In genomic region chr6:37546141-37546871, GRCh38 we compare ENCODE assay signal across 20 cellular contexts. TPM values are rescaled to one million over a fixed set of nuclear protein-coding genes. Genes with fewer than 3 reads are reported as not detected.
DNase-seq lines count a peak whose midpoint lies in the region; ATAC-seq, FAIRE-seq and TF ChIP-seq lines count a peak whose summit lies in the region.
"Had no signal": no experiment of that assay in that cellular context is flagged by ENCODE, and none has a peak within 500 bp of the region (broad histone marks: within the 10 kb centered on the region; RNA-seq: fewer than 3 reads in every experiment).

No MANE protein-coding gene starts in this region.

- FAIRE-seq in H54 (lab: Jason Lieb, UNC) = no peak
- FAIRE-seq: GM19239, pancreas, small intestine had no signal

- POLR2A ChIA-PET in RWPE1 (lab: Yijun Ruan, JAX; ENCODE audit: low non-redundant PET) = no interaction called here
- POLR2A ChIA-PET in CD8-positive, alpha-beta T cell (lab: Charles Lee) = interaction anchor here (1.2 to 2.6 kb wide), 7 partner anchors 8 to 54 kb away, joined by 5 to 35 read pairs (median 6); partner anchors contain the start of gene CCDC167

- peak overlapping the region; percentile 1 to 92 (median 82); a peak in 21 of 22 replicates for H3K4me2 ChIP-seq in BLaER1 treated with 17β-estradiol and CSF1 and Interleukin-3, amounts not matched to agents 10 nM and 100 nM
- H3K4me2 ChIP-seq: KMS-11 had no signal

- no peak overlapping the region for H3K27ac Mint-ChIP-seq in CD8-positive, alpha-beta T cell
- H3K27ac Mint-ChIP-seq: type B pancreatic cell had no signal

- intact Hi-C loops in CD8-positive, alpha-beta T cell (cut with DNase I, micrococcal nuclease) = no loop called here

- H3K9me3 Mint-ChIP-seq in CD8-positive, alpha-beta T cell = no peaks in the 10 kb centered on the region
- H3K9me3 Mint-ChIP-seq: type B pancreatic cell had no signal

- H3K4me3 Mint-ChIP-seq in CD8-positive, alpha-beta T cell = no peak overlapping the region
- H3K4me3 Mint-ChIP-seq: type B pancreatic cell had no signal

- no peaks in the 10 kb centered on the region for H3K36me3 ChIP-seq in BLaER1 treated with 17β-estradiol and CSF1 and Interleukin-3, amounts not matched to agents 10 nM and 100 nM
- no peaks in the 10 kb centered on the region for H3K36me3 ChIP-seq in CD8-positive, alpha-beta T cell (ENCODE audit: insufficient read depth, low read length)
- H3K36me3 ChIP-seq: left ventricle myocardium inferior, pancreas, SJSA1 had no signal

- no peaks in the 10 kb centered on the region for H3K27me3 Mint-ChIP-seq in CD8-positive, alpha-beta T cell (ENCODE audit: low read depth)

- H3K4me1 ChIP-seq in BLaER1 treated with 17β-estradiol and CSF1 and Interleukin-3, amounts not matched to agents 10 nM and 100 nM = peaks cover 17 to 87% (median 72%) of the 10 kb centered on the region in 10 experiments
- H3K4me1 ChIP-seq in CD8-positive, alpha-beta T cell (ENCODE audit: insufficient read depth, low read length) = peaks cover 17% of the 10 kb centered on the region
- H3K4me1 ChIP-seq: left ventricle myocardium inferior, pancreas had no signal

- H4K20me1 ChIP-seq in BLaER1 treated with 17β-estradiol and CSF1 and Interleukin-3, amounts not matched to agents 10 nM and 100 nM = no peaks in the 10 kb centered on the region

- ATAC-seq in CD8-positive, alpha-beta T cell = no peak
- ATAC-seq: pancreas had no signal

- H3K27me3 ChIP-seq in BLaER1 treated with 17β-estradiol and CSF1 and Interleukin-3, amounts not matched to agents 10 nM and 100 nM = no peaks in the 10 kb centered on the region
- H3K27me3 ChIP-seq in CD8-positive, alpha-beta T cell (ENCODE audit: insufficient read depth, low read length) = no peaks in the 10 kb centered on the region
- H3K27me3 ChIP-seq: pancreas, SJSA1 had no signal

- CTCF ChIA-PET in RWPE1 (lab: Yijun Ruan, JAX) = interaction anchor here (2.8 kb wide), 1 partner anchor 8 kb away, joined by 13 read pairs; no protein-coding TSS in a partner anchor
- CTCF ChIA-PET in CD8-positive, alpha-beta T cell (lab: Charles Lee) = interaction anchor here (1.1 to 4.7 kb wide), 6 partner anchors 9 to 61 kb away, joined by 3 to 25 read pairs (median 4); no protein-coding TSS in a partner anchor

- no peak for TF ChIP-seq POLR2A in H54 (IDR thresholded peaks at IDR 0.05; ENCODE audit: low read depth, low read length)

- H3K27ac ChIP-seq in BLaER1 treated with 17β-estradiol and CSF1 and Interleukin-3, amounts not matched to agents 10 nM and 100 nM = peak overlapping the region in 9 of 11 experiments; percentile 67 to 79 (median 77); a peak in 15 of 22 replicates
- peak overlapping the region; percentile 90; the same call in 1 of the 2 replicates for H3K27ac ChIP-seq in RWPE1
- no peak overlapping the region for H3K27ac ChIP-seq in CD8-positive, alpha-beta T cell (ENCODE audit: low read depth, low read length)
- H3K27ac ChIP-seq: KMS-11, left ventricle myocardium inferior, pancreas, SJSA1 had no signal

- no peak overlapping the region for H3K4me3 ChIP-seq in BLaER1 treated with 17β-estradiol and CSF1 and Interleukin-3, amounts not matched to agents 10 nM and 100 nM
- H3K4me3 ChIP-seq in CD8-positive, alpha-beta T cell (ENCODE audit: low read depth, low read length) = no peak overlapping the region
- H3K4me3 ChIP-seq: left ventricle myocardium inferior, pancreas, SJSA1 had no signal

- no peaks in the 10 kb centered on the region for H3K9me3 ChIP-seq in BLaER1 treated with 17β-estradiol and CSF1 and Interleukin-3, amounts not matched to agents 10 nM and 100 nM (replicated peaks in 1 of 11)
- H3K9me3 ChIP-seq in CD8-positive, alpha-beta T cell (ENCODE audit: low read length) = no peaks in the 10 kb centered on the region
- H3K9me3 ChIP-seq: left ventricle myocardium inferior, pancreas, SJSA1 had no signal

- peaks cover 51% of the 10 kb centered on the region for H3K4me1 Mint-ChIP-seq in CD8-positive, alpha-beta T cell (ENCODE audit: low read depth)

- H3K9ac ChIP-seq in BLaER1 treated with 17β-estradiol and CSF1 and Interleukin-3, amounts not matched to agents 10 nM and 100 nM = peak overlapping the region in 6 of 11 experiments; percentile 12 to 69 (median 64); a peak in 6 of 22 replicates
- H3K9ac ChIP-seq: KMS-11 had no signal

- no peak for TF ChIP-seq CTCF in RWPE1 (conservative IDR thresholded peaks at IDR 0.05; ENCODE audit: low read depth)
- no peak for TF ChIP-seq CTCF in CD8-positive, alpha-beta T cell (IDR thresholded peaks at IDR 0.05)

- peak; percentile 78 for DNase-seq in ELF-1 (ENCODE audit: low read depth, low spot score)
- DNase-seq in RWPE1 (ENCODE audit: low spot score) = no peak
- peak; percentile 47 for DNase-seq in iPS-NIHi7 (ENCODE audit: extremely low spot score)
- no peak for DNase-seq in CD8-positive, alpha-beta T cell
- no peak for DNase-seq in NCI-H2029 (lab: John Stamatoyannopoulos, UW)
- DNase-seq in H54 (ENCODE audit: insufficient read length, low spot score) = no peak
- DNase-seq in germinal center (ENCODE audit: low spot score) = no peak
- DNase-seq: activated CD4-positive, alpha-beta T cell treated with anti-CD3 and anti-CD28 coated beads, Interleukin-2, amount 50 U/mL, for 4 hours; AML-193; cerebellar nuclear complex; left ventricle myocardium inferior; NCI-H1417 treated with DMSO at 0.1 percent for 48 hours; pancreas; small intestine; T-helper 9 cell had no signal

- H3K36me3 Mint-ChIP-seq in CD8-positive, alpha-beta T cell = no peaks in the 10 kb centered on the region
- H3K36me3 Mint-ChIP-seq: type B pancreatic cell had no signal

RNA-seq across cellular contexts. Expression of gene CCDC167, which starts 46.6 kb away (rescaled TPM):
- 1 to 10 TPM; 5.4 to 6.2 TPM for total RNA-seq in CD8-positive, alpha-beta T cell

Comparison
In these comparisons a context has a peak if more than half of its experiments do, and no peak if none do; other contexts are left out.
1. DNase-seq: peak in ELF-1 (single experiment) and iPS-NIHi7 (single experiment); none in RWPE1 (single experiment), CD8-positive, alpha-beta T cell (0 of 7), NCI-H2029 (single experiment), H54 (single experiment) and germinal center (single experiment).